17 cellular contexts compared by ENCODE assay signal in the genomic region with DNA sequence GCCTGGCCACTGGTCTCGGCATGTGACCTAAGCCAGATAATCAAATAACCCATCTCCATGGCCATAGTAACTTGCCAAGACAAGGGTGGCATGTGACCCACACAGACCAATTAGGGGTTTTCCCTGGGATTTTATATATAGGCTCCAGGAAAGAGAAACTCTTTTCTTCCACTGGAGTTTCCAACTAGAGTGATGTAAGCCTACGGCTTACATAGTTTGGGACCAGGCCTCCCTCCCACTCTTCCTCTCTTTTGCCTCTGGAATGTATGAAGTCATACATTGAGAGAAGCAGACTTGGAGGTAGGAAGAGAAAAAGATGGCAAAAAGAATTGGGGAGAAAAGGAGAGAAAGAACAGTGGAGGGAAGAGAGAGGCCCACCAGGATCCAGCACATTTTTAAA.
DNase-seq lines count a peak whose midpoint lies in the region; ATAC-seq and TF ChIP-seq lines count a peak whose summit lies in the region.
"Had no signal": no experiment of that assay in that cellular context is flagged by ENCODE, and none has a peak within 500 bp of the region (broad histone marks: within the 10 kb centered on the region; RNA-seq: fewer than 3 reads in every experiment).

No MANE protein-coding gene starts in this region.

- H4K8ac ChIP-seq in mesenchymal stem cell (ENCODE audit: low read length), result no peak overlapping the region

- H3K27me3 ChIP-seq in right atrium auricular region (no peaks in the 10 kb centered on the region), mesenchymal stem cell (ENCODE audit: control insufficient read depth in 1 of 2, insufficient read depth in 1 of 2, low read length in 2 of 2) (peaks cover 0 to 7% of the 10 kb centered on the region in 2 experiments), SJCRH30 (no peaks in the 10 kb centered on the region)

- no peak overlapping the region for H2BK5ac ChIP-seq in mesenchymal stem cell (ENCODE audit: low read depth, low read length, poor library complexity, severe bottlenecking)

- H3K27ac ChIP-seq in right atrium auricular region, result no peak overlapping the region
- H3K27ac ChIP-seq in mesenchymal stem cell (ENCODE audit: low read length, poor library complexity, severe bottlenecking), result no peak overlapping the region
- H3K27ac ChIP-seq in SJCRH30, result no peak overlapping the region
- H3K27ac ChIP-seq: KMS-11 had no signal

- H3K79me1 ChIP-seq in mesenchymal stem cell (replicated peaks; ENCODE audit: low read length, poor library complexity, severe bottlenecking), result no peaks in the 10 kb centered on the region

- H3K9me3 ChIP-seq in right atrium auricular region, result no peaks in the 10 kb centered on the region
- no peaks in the 10 kb centered on the region for H3K9me3 ChIP-seq in mesenchymal stem cell (ENCODE audit: control insufficient read depth, low read length)
- H3K9me3 ChIP-seq in SJCRH30 (replicated peaks), result no peaks in the 10 kb centered on the region; the same call in 1 of the 2 replicates

- DNase-seq in right atrium auricular region (ENCODE audit: low spot score) (peak; percentile 18), left ventricle myocardium superior (no peak), choroid plexus epithelial cell (ENCODE audit: low read depth) (peak; percentile 24), mesenchymal stem cell (peak; percentile 3), SKM-1 (lab: John Stamatoyannopoulos, UW; ENCODE audit: unreplicated experiment) (no peak), middle frontal gyrus (ENCODE audit: extremely low spot score, low spot score) (no peak), SJCRH30 (no peak)
- DNase-seq: 8988T, DMS79 treated with DMSO at 0.1 percent for 48 hours, HFFc6, NCI-H1048, NCI-H2081 treated with DMSO at 0.1 percent for 48 hours, NCI-H510A, NCI-H748 treated with DMSO at 0.1 percent for 48 hours, SHP77 had no signal

- no peak overlapping the region for H2AK5ac ChIP-seq in mesenchymal stem cell (ENCODE audit: low read length, severe bottlenecking)

- H3K9ac ChIP-seq in mesenchymal stem cell (ENCODE audit: low read length), result no peak overlapping the region
- H3K9ac ChIP-seq: KMS-11 had no signal

- no peaks in the 10 kb centered on the region for H3K36me3 ChIP-seq in right atrium auricular region
- no peaks in the 10 kb centered on the region for H3K36me3 ChIP-seq in mesenchymal stem cell (ENCODE audit: control insufficient read depth in 1 of 2, insufficient read depth in 2 of 2, low read depth in 1 of 2, low read length in 2 of 2)
- no peaks in the 10 kb centered on the region for H3K36me3 ChIP-seq in SJCRH30

- H2BK120ac ChIP-seq in mesenchymal stem cell (ENCODE audit: low read depth, low read length), result no peak overlapping the region

- no peak overlapping the region for H2BK15ac ChIP-seq in mesenchymal stem cell (ENCODE audit: low read depth, poor library complexity, severe bottlenecking)

- no peak overlapping the region for H3K23ac ChIP-seq in mesenchymal stem cell (ENCODE audit: low read length in 2 of 2)

- no peak overlapping the region for H4K91ac ChIP-seq in mesenchymal stem cell (ENCODE audit: low read length)

- no peak overlapping the region for H3K4me2 ChIP-seq in mesenchymal stem cell (ENCODE audit: low read length, poor library complexity, severe bottlenecking)
- H3K4me2 ChIP-seq: KMS-11 had no signal

- no peak overlapping the region for H2BK12ac ChIP-seq in mesenchymal stem cell (ENCODE audit: low read length in 2 of 2)

- H3K18ac ChIP-seq in mesenchymal stem cell (ENCODE audit: low read depth in 1 of 2, low read length in 2 of 2), result no peak overlapping the region

- H3K4ac ChIP-seq in mesenchymal stem cell (ENCODE audit: low read depth in 1 of 2, low read length in 2 of 2), result no peak overlapping the region

- 100% methylated on average over 1 of the region's 2 CpGs for WGBS in mesenchymal stem cell

- intact Hi-C loops in left ventricle myocardium superior (cut with micrococcal nuclease), result no loop called here

- ATAC-seq in left ventricle myocardium superior (no peak), HG03097 (IDR thresholded peaks at IDR 0.05; ENCODE audit: low FRiP score, unreplicated experiment) (no peak)

- H3K14ac ChIP-seq in mesenchymal stem cell (ENCODE audit: low read length in 2 of 2), result no peak overlapping the region

- no peak for TF ChIP-seq CTCF in right atrium auricular region (IDR thresholded peaks at IDR 0.05)
- TF ChIP-seq CTCF in choroid plexus epithelial cell (conservative IDR thresholded peaks at IDR 0.05; ENCODE audit: low read depth, low read length), result no peak

- H3K4me3 ChIP-seq in right atrium auricular region (no peak overlapping the region), choroid plexus epithelial cell (ENCODE audit: low read depth, low read length) (no peak overlapping the region), mesenchymal stem cell (ENCODE audit: insufficient read depth in 1 of 2, low read depth in 1 of 2, low read length in 2 of 2) (no peak overlapping the region), SJCRH30 (no peak overlapping the region)

- no peaks in the 10 kb centered on the region for H3K4me1 ChIP-seq in right atrium auricular region
- H3K4me1 ChIP-seq in mesenchymal stem cell (ENCODE audit: control insufficient read depth, insufficient read depth, low read depth, low read length), result no peaks in the 10 kb centered on the region
- peaks cover 10% of the 10 kb centered on the region for H3K4me1 ChIP-seq in SJCRH30

- H2AFZ ChIP-seq in mesenchymal stem cell (ENCODE audit: low read depth, low read length), result no peak overlapping the region

Comparison
In these comparisons a context has a peak if more than half of its experiments do, and no peak if none do; other contexts are left out.
1. DNase-seq: peak in right atrium auricular region (single experiment), choroid plexus epithelial cell (single experiment) and mesenchymal stem cell (single experiment); none in left ventricle myocardium superior (single experiment), SKM-1 (single experiment), middle frontal gyrus (single experiment) and SJCRH30 (0 of 2).